22 cellular contexts compared by ENCODE assay signal in the genomic region with DNA sequence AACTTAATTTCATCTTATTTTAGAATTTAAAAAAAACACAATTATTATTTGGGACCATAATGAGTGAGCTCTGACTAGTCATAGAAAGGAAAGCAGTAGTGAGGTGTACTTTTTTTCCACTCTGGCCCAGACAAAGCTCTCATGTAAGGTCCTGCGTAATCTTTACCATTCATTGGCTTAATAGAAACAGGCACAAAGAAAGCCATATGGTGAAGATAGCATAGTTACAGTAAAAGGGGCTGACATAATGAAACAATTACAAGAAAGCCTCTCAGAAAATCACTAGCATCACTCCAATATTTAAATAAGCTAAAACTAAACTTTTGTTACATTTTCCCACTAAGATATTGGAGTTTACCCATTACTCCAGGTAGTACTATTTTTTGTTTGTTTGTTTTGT.
DNase-seq lines count a peak whose midpoint lies in the region; ATAC-seq and TF ChIP-seq lines count a peak whose summit lies in the region.
"Had no signal": no experiment of that assay in that cellular context is flagged by ENCODE, and none has a peak within 500 bp of the region (broad histone marks: within the 10 kb centered on the region; RNA-seq: fewer than 3 reads in every experiment).

No MANE protein-coding gene starts in this region.

- DNase-seq in NCI-H69 (lab: John Stamatoyannopoulos, UW): peak; percentile 18
- DNase-seq in SK-N-DZ (ENCODE audit: low spot score): peak; percentile 2
- no peak for DNase-seq in cortex of kidney (lab: John Stamatoyannopoulos, UW)
- DNase-seq: 8988T; ACHN; BE2C; C1 segment of cervical spinal cord; CD4-positive, alpha-beta memory T cell; CD4-positive, CD25-positive, alpha-beta regulatory T cell; CD8-positive, alpha-beta memory T cell; COR-L47; DMS 273 treated with DMSO at 0.1 percent for 48 hours; DMS153; DMS53; DMS79; DND-41; EL; GDM1 had no signal

- ATAC-seq in SK-N-SH treated with all-trans-retinoic acid at 6 μM for 48 hours (peak; percentile 33; the same call in 1 of the 3 replicates), HG02938 (IDR thresholded peaks at IDR 0.05; ENCODE audit: unreplicated experiment) (no peak), HG03469 (IDR thresholded peaks at IDR 0.05; ENCODE audit: unreplicated experiment) (no peak)
- ATAC-seq: GM12878 had no signal

TF ChIP-seq in SK-N-SH treated with all-trans-retinoic acid at 6 μM for 48 hours, 23 proteins besides CTCF, POLR2A, EP300 and RAD21:
- TF ChIP-seq, protein P1, sequence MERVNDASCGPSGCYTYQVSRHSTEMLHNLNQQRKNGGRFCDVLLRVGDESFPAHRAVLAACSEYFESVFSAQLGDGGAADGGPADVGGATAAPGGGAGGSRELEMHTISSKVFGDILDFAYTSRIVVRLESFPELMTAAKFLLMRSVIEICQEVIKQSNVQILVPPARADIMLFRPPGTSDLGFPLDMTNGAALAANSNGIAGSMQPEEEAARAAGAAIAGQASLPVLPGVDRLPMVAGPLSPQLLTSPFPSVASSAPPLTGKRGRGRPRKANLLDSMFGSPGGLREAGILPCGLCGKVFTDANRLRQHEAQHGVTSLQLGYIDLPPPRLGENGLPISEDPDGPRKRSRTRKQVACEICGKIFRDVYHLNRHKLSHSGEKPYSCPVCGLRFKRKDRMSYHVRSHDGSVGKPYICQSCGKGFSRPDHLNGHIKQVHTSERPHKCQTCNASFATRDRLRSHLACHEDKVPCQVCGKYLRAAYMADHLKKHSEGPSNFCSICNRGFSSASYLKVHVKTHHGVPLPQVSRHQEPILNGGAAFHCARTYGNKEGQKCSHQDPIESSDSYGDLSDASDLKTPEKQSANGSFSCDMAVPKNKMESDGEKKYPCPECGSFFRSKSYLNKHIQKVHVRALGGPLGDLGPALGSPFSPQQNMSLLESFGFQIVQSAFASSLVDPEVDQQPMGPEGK (CRISPR knock-in tag; IDR thresholded peaks at IDR 0.05; ENCODE audit: borderline replicate concordance): no peak
- peak; percentile 86; the same call in 1 of the 2 replicates for TF ChIP-seq TCF4 (CRISPR knock-in tag; IDR thresholded peaks at IDR 0.05; ENCODE audit: borderline replicate concordance)
